7 cellular contexts compared by ENCODE assay signal in the genomic region with DNA sequence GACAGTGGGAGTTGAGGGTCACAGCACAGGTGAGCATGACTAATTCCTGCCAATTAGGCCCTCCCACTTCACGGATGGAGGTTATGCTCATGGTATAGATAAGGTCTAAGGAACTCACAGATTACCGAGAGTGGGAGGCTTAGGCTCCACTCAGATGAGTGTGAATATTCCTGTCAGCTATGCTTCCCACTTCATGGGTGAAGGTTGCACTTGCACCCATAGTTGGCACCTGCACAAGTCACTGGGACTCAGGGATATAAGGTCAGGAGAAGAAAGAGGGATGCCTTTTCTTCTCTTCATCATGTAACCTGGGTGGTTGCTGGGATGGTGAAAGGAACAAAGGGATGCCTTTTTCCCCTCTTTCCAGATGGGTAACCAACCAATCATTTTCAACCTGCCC.
"Had no signal": no experiment of that assay in that cellular context is flagged by ENCODE, and none has a peak within 500 bp of the region (broad histone marks: within the 10 kb centered on the region; RNA-seq: fewer than 3 reads in every experiment).

No MANE protein-coding gene starts in this region.

- H3K4me3 ChIP-seq: K562 had no signal

- DNase-seq: IMR-90, KBM-7, KG1 had no signal

- ATAC-seq: K562 had no signal

- H3K9ac ChIP-seq: KMS-11 had no signal

- H3K4me2 ChIP-seq: KMS-11 had no signal

- H3K27ac ChIP-seq: HL-60, KMS-11 had no signal

- FAIRE-seq: HTR-8/SVneo, K562 had no signal
